1 cellular context compared by ENCODE assay signal in the genomic region with DNA sequence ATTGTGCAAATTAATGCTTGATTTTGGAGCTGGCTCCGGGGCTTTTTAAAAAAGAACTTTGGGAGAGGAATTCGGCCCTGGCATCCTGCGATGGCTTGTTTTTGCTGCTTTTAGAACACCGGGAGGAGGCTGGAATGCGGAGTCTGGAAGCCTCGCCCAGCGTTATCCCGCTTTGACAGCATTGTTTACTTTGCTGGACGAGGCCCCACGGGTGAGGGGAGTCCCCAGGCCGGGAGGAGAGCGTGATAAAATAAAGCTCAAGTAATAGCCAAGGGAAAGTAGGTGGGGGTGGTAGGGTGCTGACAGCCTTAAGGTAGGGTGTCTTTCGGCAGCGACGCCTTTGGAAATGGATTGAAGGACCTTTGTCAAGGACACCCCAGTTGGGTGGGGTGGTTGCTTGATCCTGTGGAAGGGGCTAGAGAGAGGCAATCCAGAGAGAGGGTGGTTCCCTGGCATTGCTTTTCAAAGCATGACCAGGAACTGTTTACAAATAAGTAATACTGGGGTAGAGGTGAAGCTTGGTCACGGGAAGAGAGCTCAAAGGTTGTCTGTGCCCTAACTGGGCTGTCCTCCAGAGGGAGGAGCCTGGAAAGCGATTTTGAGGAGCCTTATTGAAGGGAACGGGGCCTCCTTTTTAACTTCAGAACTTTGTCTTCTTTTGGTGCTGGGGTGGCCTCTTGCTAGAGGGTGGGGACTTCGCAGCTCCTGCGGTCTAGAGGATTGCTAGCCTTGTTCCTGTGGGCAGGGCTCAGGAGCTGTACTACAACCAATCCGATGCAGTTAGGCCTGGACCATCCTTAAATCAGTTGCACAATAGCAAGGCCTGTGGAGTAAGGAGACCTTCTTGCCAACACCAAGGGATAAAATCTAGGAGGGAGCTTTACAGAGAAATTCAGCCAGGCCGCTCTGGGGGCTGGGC.
A peak's percentile ranks its signal among the peaks of the same experiment; 100 is the strongest.
TF ChIP-seq lines count a peak whose summit lies in the region.

No MANE protein-coding gene starts in this region.

TF ChIP-seq in HepG2, 621 proteins besides CTCF, POLR2A, EP300 and RAD21 (continued from another document and continues in another):
- no peak for TF ChIP-seq ZUFSP (CRISPR knock-in tag; IDR thresholded peaks at IDR 0.05; ENCODE audit: borderline replicate concordance)
- no peak; the same call in 1 of the 2 replicates for TF ChIP-seq ZNF547 (CRISPR knock-in tag; IDR thresholded peaks at IDR 0.05)
- no peak for TF ChIP-seq ZNF737 (CRISPR knock-in tag; IDR thresholded peaks at IDR 0.05; ENCODE audit: borderline replicate concordance)
- TF ChIP-seq NFE2L2 (IDR thresholded peaks at IDR 0.05; ENCODE audit: low read length): no peak
- TF ChIP-seq PHF21A (CRISPR knock-in tag; IDR thresholded peaks at IDR 0.05): peak; percentile 67; the same call in 1 of the 2 replicates
- TF ChIP-seq, protein P1, sequence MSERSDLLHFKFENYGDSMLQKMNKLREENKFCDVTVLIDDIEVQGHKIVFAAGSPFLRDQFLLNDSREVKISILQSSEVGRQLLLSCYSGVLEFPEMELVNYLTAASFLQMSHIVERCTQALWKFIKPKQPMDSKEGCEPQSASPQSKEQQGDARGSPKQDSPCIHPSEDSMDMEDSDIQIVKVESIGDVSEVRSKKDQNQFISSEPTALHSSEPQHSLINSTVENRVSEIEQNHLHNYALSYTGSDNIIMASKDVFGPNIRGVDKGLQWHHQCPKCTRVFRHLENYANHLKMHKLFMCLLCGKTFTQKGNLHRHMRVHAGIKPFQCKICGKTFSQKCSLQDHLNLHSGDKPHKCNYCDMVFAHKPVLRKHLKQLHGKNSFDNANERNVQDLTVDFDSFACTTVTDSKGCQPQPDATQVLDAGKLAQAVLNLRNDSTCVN (CRISPR knock-in tag; IDR thresholded peaks at IDR 0.05; ENCODE audit: borderline replicate concordance): no peak
- no peak for TF ChIP-seq POLR2G (IDR thresholded peaks at IDR 0.05; ENCODE audit: low read depth, low read length)
- TF ChIP-seq ZNF451 (CRISPR knock-in tag; IDR thresholded peaks at IDR 0.05): no peak
- TF ChIP-seq ZNF512 (CRISPR knock-in tag; IDR thresholded peaks at IDR 0.05): no peak
- TF ChIP-seq MAF1 (CRISPR knock-in tag; IDR thresholded peaks at IDR 0.05; ENCODE audit: borderline replicate concordance): no peak
- TF ChIP-seq ZNF207 (IDR thresholded peaks at IDR 0.05; ENCODE audit: borderline replicate concordance): no peak
- TF ChIP-seq GZF1 (CRISPR knock-in tag; IDR thresholded peaks at IDR 0.05): no peak
- no peak for TF ChIP-seq KLF9 (CRISPR knock-in tag; IDR thresholded peaks at IDR 0.05; ENCODE audit: low read depth)
- TF ChIP-seq SMARCE1 (IDR thresholded peaks at IDR 0.05; ENCODE audit: borderline replicate concordance): no peak
- TF ChIP-seq RBAK (CRISPR knock-in tag; IDR thresholded peaks at IDR 0.05): no peak
- no peak for TF ChIP-seq SP140L (CRISPR knock-in tag; IDR thresholded peaks at IDR 0.05; ENCODE audit: borderline replicate concordance)
- no peak for TF ChIP-seq ZNF660 (CRISPR knock-in tag; IDR thresholded peaks at IDR 0.05; ENCODE audit: borderline replicate concordance, low read depth)
- TF ChIP-seq ZNF230 (CRISPR knock-in tag; IDR thresholded peaks at IDR 0.05): 0 out of 2 replicates have a peak, but pooled peaks have one; percentile 21
- no peak for TF ChIP-seq ARNT (IDR thresholded peaks at IDR 0.05)
- TF ChIP-seq ASH2L (IDR thresholded peaks at IDR 0.05; ENCODE audit: insufficient read length, low read depth, low read length): peak; percentile 60
- no peak for TF ChIP-seq ZNF615 (CRISPR knock-in tag; IDR thresholded peaks at IDR 0.05; ENCODE audit: borderline replicate concordance)
- TF ChIP-seq, protein P2, sequence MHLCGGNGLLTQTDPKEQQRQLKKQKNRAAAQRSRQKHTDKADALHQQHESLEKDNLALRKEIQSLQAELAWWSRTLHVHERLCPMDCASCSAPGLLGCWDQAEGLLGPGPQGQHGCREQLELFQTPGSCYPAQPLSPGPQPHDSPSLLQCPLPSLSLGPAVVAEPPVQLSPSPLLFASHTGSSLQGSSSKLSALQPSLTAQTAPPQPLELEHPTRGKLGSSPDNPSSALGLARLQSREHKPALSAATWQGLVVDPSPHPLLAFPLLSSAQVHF (CRISPR knock-in tag; IDR thresholded peaks at IDR 0.05): no peak
- peak; percentile 6; the same call in 1 of the 2 replicates for TF ChIP-seq ZNF274 (CRISPR knock-in tag; IDR thresholded peaks at IDR 0.05)
- TF ChIP-seq TRAFD1 (CRISPR knock-in tag; IDR thresholded peaks at IDR 0.05; ENCODE audit: borderline replicate concordance): no peak
- TF ChIP-seq ZNF234 (CRISPR knock-in tag; conservative IDR thresholded peaks at IDR 0.05): no peak
- no peak for TF ChIP-seq ZBTB33 (CRISPR knock-in tag; IDR thresholded peaks at IDR 0.05)
- TF ChIP-seq ZNF24 (IDR thresholded peaks at IDR 0.05): no peak
- no peak for TF ChIP-seq ZNF83 (CRISPR knock-in tag; IDR thresholded peaks at IDR 0.05; ENCODE audit: borderline replicate concordance)
- TF ChIP-seq FOXP4 (CRISPR knock-in tag; IDR thresholded peaks at IDR 0.05): peak; percentile 82
- TF ChIP-seq MYC (CRISPR knock-in tag; IDR thresholded peaks at IDR 0.05; ENCODE audit: borderline replicate concordance): peak; percentile 23
- no peak for TF ChIP-seq ZNF567 (CRISPR knock-in tag; IDR thresholded peaks at IDR 0.05; ENCODE audit: borderline replicate concordance)
- TF ChIP-seq IRF2 (CRISPR knock-in tag; IDR thresholded peaks at IDR 0.05): no peak
- no peak for TF ChIP-seq ZNF326 (CRISPR knock-in tag; IDR thresholded peaks at IDR 0.05; ENCODE audit: borderline replicate concordance)
- TF ChIP-seq ZBTB49 (CRISPR knock-in tag; IDR thresholded peaks at IDR 0.05; ENCODE audit: borderline replicate concordance): no peak
- TF ChIP-seq ZBTB20 (CRISPR knock-in tag; IDR thresholded peaks at IDR 0.05; ENCODE audit: borderline replicate concordance, low read depth): peak; percentile 31; the same call in 1 of the 2 replicates
- TF ChIP-seq ZNF781 (CRISPR knock-in tag; IDR thresholded peaks at IDR 0.05; ENCODE audit: borderline replicate concordance, not compliant biosample characterization): no peak
- TF ChIP-seq ZNF143 (CRISPR knock-in tag; IDR thresholded peaks at IDR 0.05): no peak
- no peak for TF ChIP-seq HMG20B (CRISPR knock-in tag; conservative IDR thresholded peaks at IDR 0.05)
- peak; percentile 18; the same call in 1 of the 2 replicates for TF ChIP-seq ZGPAT (CRISPR knock-in tag; IDR thresholded peaks at IDR 0.05)
- no peak for TF ChIP-seq RXRA (CRISPR knock-in tag; IDR thresholded peaks at IDR 0.05)
- TF ChIP-seq DMAP1 (CRISPR knock-in tag; IDR thresholded peaks at IDR 0.05): no peak
- peak; percentile 50; the same call in 1 of the 2 replicates for TF ChIP-seq MED1 (CRISPR knock-in tag; IDR thresholded peaks at IDR 0.05)
- TF ChIP-seq ZNF629 (CRISPR knock-in tag; conservative IDR thresholded peaks at IDR 0.05): no peak
- no peak for TF ChIP-seq TRIM24 (CRISPR knock-in tag; IDR thresholded peaks at IDR 0.05)
- TF ChIP-seq NCOA1 (CRISPR knock-in tag; IDR thresholded peaks at IDR 0.05): no peak
- TF ChIP-seq NPAS2 (CRISPR knock-in tag; IDR thresholded peaks at IDR 0.05; ENCODE audit: borderline replicate concordance): no peak
- no peak for TF ChIP-seq KDM5B (CRISPR knock-in tag; IDR thresholded peaks at IDR 0.05; ENCODE audit: borderline replicate concordance)
- peak in 1 of 2 experiments; percentile 25; a peak in 1 of 4 replicates for TF ChIP-seq KLF16 (CRISPR knock-in tag; IDR thresholded peaks at IDR 0.05)
- no peak for TF ChIP-seq ETV6 (CRISPR knock-in tag; conservative IDR thresholded peaks at IDR 0.05)
